ENCODE assay signal across 10 cellular contexts in the genomic region with DNA sequence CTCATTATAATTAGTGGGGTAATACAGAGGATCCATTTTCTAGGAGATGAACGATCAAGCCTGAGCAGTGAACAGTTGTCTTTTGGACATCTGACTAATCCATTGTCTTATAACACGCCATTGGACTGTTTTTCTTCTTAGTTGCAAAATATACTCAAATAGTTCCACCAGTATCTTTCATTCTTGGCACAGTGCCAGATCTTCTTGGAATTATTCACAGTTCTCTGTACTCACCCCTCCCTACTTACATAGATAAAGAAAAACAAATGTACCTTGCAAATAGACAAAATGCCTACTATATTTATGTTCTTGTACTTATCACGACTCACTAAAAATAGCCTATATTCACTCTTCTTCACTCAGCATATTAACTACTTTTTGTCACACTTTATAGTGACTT. TPM values are rescaled to one million over a fixed set of nuclear protein-coding genes. Genes with fewer than 3 reads are reported as not detected.
DNase-seq lines count a peak whose midpoint lies in the region; ATAC-seq, FAIRE-seq and TF ChIP-seq lines count a peak whose summit lies in the region.
"Had no signal": no experiment of that assay in that cellular context is flagged by ENCODE, and none has a peak within 500 bp of the region (broad histone marks: within the 10 kb centered on the region; RNA-seq: fewer than 3 reads in every experiment).

No MANE protein-coding gene starts in this region.

- no peaks in the 10 kb centered on the region for H3K9me3 ChIP-seq in small intestine (ENCODE audit: control insufficient read depth, low read depth)
- no peaks in the 10 kb centered on the region for H3K9me3 ChIP-seq in vagina

- TF ChIP-seq POLR2A in vagina (IDR thresholded peaks at IDR 0.05) = no peak

- no peak for TF ChIP-seq CTCF in vagina (IDR thresholded peaks at IDR 0.05)
- no peak for TF ChIP-seq CTCF in GM23338 (conservative IDR thresholded peaks at IDR 0.05; ENCODE audit: low read depth in 2 of 2)

- H3K27me3 ChIP-seq in small intestine (ENCODE audit: control insufficient read depth in 2 of 2, insufficient read depth in 2 of 2, low read length in 2 of 2) = no peaks in the 10 kb centered on the region
- H3K27me3 ChIP-seq in vagina = no peaks in the 10 kb centered on the region
- H3K27me3 ChIP-seq in GM23338 (ENCODE audit: insufficient read depth) = peaks cover 49% of the 10 kb centered on the region

- H3K4me2 ChIP-seq in GM23338 = no peak overlapping the region

- H3K36me3 ChIP-seq in small intestine (ENCODE audit: control insufficient read depth in 2 of 2, insufficient read depth in 2 of 2, low read length in 2 of 2) (no peaks in the 10 kb centered on the region), vagina (no peaks in the 10 kb centered on the region), GM23338 (ENCODE audit: insufficient read depth) (no peaks in the 10 kb centered on the region)

- H3K79me2 ChIP-seq in GM23338 (replicated peaks; ENCODE audit: insufficient read depth) = no peaks in the 10 kb centered on the region

- no peak overlapping the region for H2AFZ ChIP-seq in GM23338

- H4K20me1 ChIP-seq in GM23338 (replicated peaks; ENCODE audit: insufficient read depth) = no peaks in the 10 kb centered on the region

- DNase-seq in activated naive CD4-positive, alpha-beta T cell treated with anti-CD3 and anti-CD28 coated beads, Interleukin-2, amount 50 U/mL, for 72 hours (ENCODE audit: low spot score in 2 of 2) = no peak
- DNase-seq in cerebellum (ENCODE audit: low spot score) = peak; percentile 53
- peak; percentile 85 for DNase-seq in small intestine
- DNase-seq in vagina (ENCODE audit: extremely low spot score in 2 of 2) = no peak
- no peak for DNase-seq in GM23338 (ENCODE audit: low spot score)
- DNase-seq: DMS153, NCI-H2107 had no signal

- no peak for ATAC-seq in activated naive CD4-positive, alpha-beta T cell treated with anti-CD3 and anti-CD28 coated beads, Interleukin-2, amount 50 U/mL, for 72 hours
- no peak for ATAC-seq in GM23338

- intact Hi-C loops in vagina (cut with DNase I) = no loop called here

- no peaks in the 10 kb centered on the region for H3K27me3 Mint-ChIP-seq in activated naive CD4-positive, alpha-beta T cell treated with anti-CD3 and anti-CD28 coated beads, Interleukin-2, amount 50 U/mL, for 24 hours
- peaks cover 12% of the 10 kb centered on the region for H3K27me3 Mint-ChIP-seq in GM23338 (ENCODE audit: insufficient read depth, low read depth, poor library complexity)

- H3K9me3 Mint-ChIP-seq in activated naive CD4-positive, alpha-beta T cell treated with anti-CD3 and anti-CD28 coated beads, Interleukin-2, amount 50 U/mL, for 24 hours = no peaks in the 10 kb centered on the region
- H3K9me3 Mint-ChIP-seq in activated naive CD4-positive, alpha-beta T cell treated with anti-CD3 and anti-CD28 coated beads, Interleukin-2, amount 50 U/mL, for 72 hours = no peaks in the 10 kb centered on the region
- H3K9me3 Mint-ChIP-seq in GM23338 = no peaks in the 10 kb centered on the region

- FAIRE-seq in small intestine (lab: Jason Lieb, UNC) = no peak
- FAIRE-seq: H54 had no signal

- H3K4me3 ChIP-seq in small intestine (ENCODE audit: low read depth in 1 of 2, low read length in 2 of 2) = peak overlapping the region in 1 of 2 donors; percentile 30
- H3K4me3 ChIP-seq in vagina = no peak overlapping the region
- no peak overlapping the region for H3K4me3 ChIP-seq in GM23338
- H3K4me3 ChIP-seq: lung had no signal

- WGBS in small intestine, 3 donors = 5 to 26% (median 17%) methylated on average over 3 of the region's 3 CpGs

- H3K27ac ChIP-seq in small intestine (ENCODE audit: low read depth in 1 of 2, low read length in 1 of 2) = no peak overlapping the region
- no peak overlapping the region for H3K27ac ChIP-seq in vagina
- no peak overlapping the region for H3K27ac ChIP-seq in GM23338 (ENCODE audit: low read depth)

- no peaks in the 10 kb centered on the region for H3K9me2 ChIP-seq in GM23338 (ENCODE audit: insufficient read depth)

- H3K36me3 Mint-ChIP-seq in activated naive CD4-positive, alpha-beta T cell treated with anti-CD3 and anti-CD28 coated beads, Interleukin-2, amount 50 U/mL, for 24 hours = no peaks in the 10 kb centered on the region
- peaks cover 0 to 4% of the 10 kb centered on the region in 2 donors for H3K36me3 Mint-ChIP-seq in activated naive CD4-positive, alpha-beta T cell treated with anti-CD3 and anti-CD28 coated beads, Interleukin-2, amount 50 U/mL, for 72 hours
- H3K36me3 Mint-ChIP-seq in GM23338 (ENCODE audit: low read depth) = no peaks in the 10 kb centered on the region

- no peak overlapping the region for H3K4me3 Mint-ChIP-seq in activated naive CD4-positive, alpha-beta T cell treated with anti-CD3 and anti-CD28 coated beads, Interleukin-2, amount 50 U/mL, for 24 hours
- no peak overlapping the region for H3K4me3 Mint-ChIP-seq in GM23338

- H3K4me1 Mint-ChIP-seq in activated naive CD4-positive, alpha-beta T cell treated with anti-CD3 and anti-CD28 coated beads, Interleukin-2, amount 50 U/mL, for 24 hours = peaks cover 39% of the 10 kb centered on the region
- peaks cover 15% of the 10 kb centered on the region for H3K4me1 Mint-ChIP-seq in GM23338

- H3F3A ChIP-seq in GM23338 (replicated peaks; ENCODE audit: low read depth) = 0 out of 2 replicates have a peak, but pooled peaks cover 4% of the 10 kb centered on the region

- peak overlapping the region; percentile 79 for H3K27ac Mint-ChIP-seq in activated naive CD4-positive, alpha-beta T cell treated with anti-CD3 and anti-CD28 coated beads, Interleukin-2, amount 50 U/mL, for 24 hours
- H3K27ac Mint-ChIP-seq in activated naive CD4-positive, alpha-beta T cell treated with anti-CD3 and anti-CD28 coated beads, Interleukin-2, amount 50 U/mL, for 72 hours = peak overlapping the region in 1 of 2 donors; percentile 10
- no peak overlapping the region for H3K27ac Mint-ChIP-seq in GM23338

- peaks cover 12 to 16% of the 10 kb centered on the region in 2 donors for H3K4me1 ChIP-seq in small intestine (ENCODE audit: control insufficient read depth in 2 of 2, insufficient read depth in 1 of 2, low read depth in 1 of 2, low read length in 1 of 2)
- H3K4me1 ChIP-seq in vagina = peaks cover 36% of the 10 kb centered on the region
- H3K4me1 ChIP-seq in GM23338 (ENCODE audit: insufficient read depth) = peaks cover 10% of the 10 kb centered on the region

TF ChIP-seq in GM23338, 12 proteins besides CTCF, POLR2A, EP300 and RAD21 (continues in another document):
- TF ChIP-seq CREB1 (CRISPR knock-in tag; IDR thresholded peaks at IDR 0.05; ENCODE audit: low read depth) = no peak

RNA-seq across cellular contexts. Expression of gene CBLN3, which starts 3.8 kb away (rescaled TPM):
- 10 to 100 TPM in 1 of 2 donors, 1 to 10 TPM in 1; 6.5 to 20.1 TPM for total RNA-seq in activated naive CD4-positive, alpha-beta T cell treated with anti-CD3 and anti-CD28 coated beads, Interleukin-2, amount 50 U/mL, for 72 hours
- 0.91 TPM for total RNA-seq in cerebellum
- 1 to 10 TPM in 1 of 3 donors, under 1 TPM in 1, not detected in 1; 0.27 to 1.9 TPM for polyA plus RNA-seq in small intestine
- 1.7 TPM for total RNA-seq in vagina
- total RNA-seq in GM23338 (2014; rRNA removed; shearing (Covaris generic)) = 0.07 TPM in 1 of 2 replicates, not detected in the other
- polyA plus RNA-seq in GM23338 (2016; fragmentation: Nextera tagmentation; extraction: Ambion mirVana) = 0.19 and 0.23 TPM in 2 replicates

RNA-seq across cellular contexts. Expression of gene KHNYN, which starts 4.0 kb away (rescaled TPM):
- total RNA-seq in activated naive CD4-positive, alpha-beta T cell treated with anti-CD3 and anti-CD28 coated beads, Interleukin-2, amount 50 U/mL, for 72 hours = 10 to 100 TPM; 70.1 to 70.6 TPM
- total RNA-seq in cerebellum (21.9 TPM), vagina (41.7 TPM)
- polyA plus RNA-seq in small intestine (10 to 100 TPM; 21.3 to 41.9 (median 30.9) TPM), GM23338 (2016; fragmentation: Nextera tagmentation; extraction: Ambion mirVana) (2.1 and 2.7 TPM in 2 replicates)
- total RNA-seq in GM23338 (2014; rRNA removed; shearing (Covaris generic)) = 21.9 and 28.1 TPM in 2 replicates

RNA-seq across cellular contexts. Expression of gene SDR39U1, which starts 16.9 kb away (rescaled TPM):
- total RNA-seq in activated naive CD4-positive, alpha-beta T cell treated with anti-CD3 and anti-CD28 coated beads, Interleukin-2, amount 50 U/mL, for 72 hours = 10 to 100 TPM; 50.6 to 72.3 TPM
- 17.6 TPM for total RNA-seq in cerebellum
- 10 to 100 TPM; 49.7 to 52.6 (median 50.7) TPM for polyA plus RNA-seq in small intestine
- 43.2 TPM for total RNA-seq in vagina
- 9.0 and 22.9 TPM in 2 replicates for total RNA-seq in GM23338 (2014; rRNA removed; shearing (Covaris generic))
- 60.6 and 66.5 TPM in 2 replicates for polyA plus RNA-seq in GM23338 (2016; fragmentation: Nextera tagmentation; extraction: Ambion mirVana)

RNA-seq across cellular contexts. Expression of gene NYNRIN, which starts 26.9 kb away (rescaled TPM):
- under 1 TPM; 0.02 to 0.14 TPM for total RNA-seq in activated naive CD4-positive, alpha-beta T cell treated with anti-CD3 and anti-CD28 coated beads, Interleukin-2, amount 50 U/mL, for 72 hours
- 31.8 TPM for total RNA-seq in cerebellum
- 1 to 10 TPM in 1 of 3 donors, under 1 TPM in 2; 0.22 to 7.2 (median 0.54) TPM for polyA plus RNA-seq in small intestine
- total RNA-seq in vagina = 14.7 TPM
- total RNA-seq in GM23338 (2014; rRNA removed; shearing (Covaris generic)) = 17.5 and 20.0 TPM in 2 replicates
- 3.1 TPM in 2 replicates for polyA plus RNA-seq in GM23338 (2016; fragmentation: Nextera tagmentation; extraction: Ambion mirVana)

RNA-seq across cellular contexts. Expression of gene NFATC4, which starts 57.7 kb away (rescaled TPM):
- total RNA-seq in activated naive CD4-positive, alpha-beta T cell treated with anti-CD3 and anti-CD28 coated beads, Interleukin-2, amount 50 U/mL, for 72 hours = 1 to 10 TPM in 1 of 2 donors, under 1 TPM in 1; 0.27 to 1.7 TPM
- total RNA-seq in cerebellum (16.8 TPM), vagina (47.9 TPM)
- polyA plus RNA-seq in small intestine (10 to 100 TPM; 11.2 to 45.1 (median 32.3) TPM), GM23338 (2016; fragmentation: Nextera tagmentation; extraction: Ambion mirVana) (16.7 and 20.9 TPM in 2 replicates)
- 20.7 and 26.6 TPM in 2 replicates for total RNA-seq in GM23338 (2014; rRNA removed; shearing (Covaris generic))

Comparison
In these comparisons a context has a peak if more than half of its experiments do, and no peak if none do; other contexts are left out.
1. DNase-seq: peak in cerebellum (single experiment) and small intestine (single experiment); none in activated naive CD4-positive, alpha-beta T cell treated with anti-CD3 and anti-CD28 coated beads, Interleukin-2, amount 50 U/mL, for 72 hours (0 of 2), vagina (0 of 2) and GM23338 (single experiment).